Comparison of ENCODE assay signal across 29 cellular contexts in genomic region chr12:100491104-100491503, GRCh38. TPM values are rescaled to one million over a fixed set of nuclear protein-coding genes. Genes with fewer than 3 reads are reported as not detected.
"Had no signal": no experiment of that assay in that cellular context is flagged by ENCODE, and none has a peak within 500 bp of the region (broad histone marks: within the 10 kb centered on the region; RNA-seq: fewer than 3 reads in every experiment).

No MANE protein-coding gene starts in this region.

- H3K9me3 ChIP-seq: body of pancreas, esophagus muscularis mucosa, gastroesophageal sphincter had no signal

- H3K4me1 ChIP-seq: body of pancreas had no signal

- ATAC-seq: activated CD4-positive, alpha-beta T cell treated with anti-CD3 and anti-CD28 coated beads for 36 hours; activated CD8-positive, alpha-beta T cell treated with anti-CD3 and anti-CD28 coated beads for 36 hours; activated T-cell treated with anti-CD3 and anti-CD28 coated beads, Interleukin-2, amount 50 U/mL, for 4 hours; activated T-helper 17 cell treated with anti-CD3 and anti-CD28 coated beads, Interleukin-2, amount 50 U/mL, for 72 hours; body of pancreas; effector memory CD8-positive, alpha-beta T cell; gastroesophageal sphincter had no signal

- DNase-seq: activated CD4-positive, alpha-beta T cell treated with anti-CD3 and anti-CD28 coated beads for 36 hours; activated CD4-positive, alpha-beta T cell treated with anti-CD3 and anti-CD28 coated beads, Interleukin-2, amount 50 U/mL, for 1 hour; activated CD4-positive, alpha-beta T cell treated with anti-CD3 and anti-CD28 coated beads, Interleukin-2, amount 50 U/mL, for 48 hours; activated CD4-positive, CD25-positive, alpha-beta regulatory T cell; activated CD4-positive, CD25-positive, alpha-beta regulatory T cell treated with anti-CD3 and anti-CD28 coated beads, Interleukin-2, amount 50 U/mL, for 72 hours; activated CD8-positive, alpha-beta memory T cell treated with anti-CD3 and anti-CD28 coated beads for 24 hours; activated CD8-positive, alpha-beta T cell treated with anti-CD3 and anti-CD28 coated beads for 36 hours; activated effector memory CD4-positive, alpha-beta T cell treated with Interleukin-2 at 50 U/mL for 16 hours; activated gamma-delta T cell treated with Interleukin-2 at 50 U/mL for 16 hours; activated naive CD4-positive, alpha-beta T cell treated with anti-CD3 and anti-CD28 coated beads, Interleukin-2, amount 50 U/mL, for 16 hours; activated naive CD4-positive, alpha-beta T cell treated with Interleukin-2 at 50 U/mL for 16 hours; activated T-cell treated with anti-CD3 and anti-CD28 coated beads, Interleukin-2, amount 50 U/mL, for 4 hours; amygdala; aorta; body of pancreas; caudate nucleus; cortex of kidney; dermis blood vessel endothelial cell; effector CD4-positive, alpha-beta T cell; effector memory CD8-positive, alpha-beta T cell; erythroblast; foreskin melanocyte; T-helper 2 cell had no signal

- H3K4me3 ChIP-seq: body of pancreas, esophagus muscularis mucosa, gastroesophageal sphincter had no signal

- H3K27ac ChIP-seq: body of pancreas, esophagus muscularis mucosa, gastroesophageal sphincter had no signal

- H3K36me3 ChIP-seq: esophagus muscularis mucosa, gastroesophageal sphincter had no signal

RNA-seq across cellular contexts. Expression of gene NR1H4, which starts 17.4 kb away (rescaled TPM):
- total RNA-seq: activated CD4-positive, alpha-beta T cell treated with anti-CD3 and anti-CD28 coated beads for 36 hours; activated CD8-positive, alpha-beta T cell treated with anti-CD3 and anti-CD28 coated beads for 36 hours; activated T-helper 17 cell treated with anti-CD3 and anti-CD28 coated beads, Interleukin-2, amount 50 U/mL, for 72 hours; aorta; chondrocyte; gastroesophageal sphincter; glomerular endothelial cell; T-helper 1 cell treated with Interleukin-12 subunit alpha and Interleukin-12 subunit beta and Interleukin-4 antibody, amounts not matched to agents 30 ng/mL and 1 ng/mL, for 36 hours had no signal
